ENCODE assay signal across 2 cellular contexts in the genomic region with DNA sequence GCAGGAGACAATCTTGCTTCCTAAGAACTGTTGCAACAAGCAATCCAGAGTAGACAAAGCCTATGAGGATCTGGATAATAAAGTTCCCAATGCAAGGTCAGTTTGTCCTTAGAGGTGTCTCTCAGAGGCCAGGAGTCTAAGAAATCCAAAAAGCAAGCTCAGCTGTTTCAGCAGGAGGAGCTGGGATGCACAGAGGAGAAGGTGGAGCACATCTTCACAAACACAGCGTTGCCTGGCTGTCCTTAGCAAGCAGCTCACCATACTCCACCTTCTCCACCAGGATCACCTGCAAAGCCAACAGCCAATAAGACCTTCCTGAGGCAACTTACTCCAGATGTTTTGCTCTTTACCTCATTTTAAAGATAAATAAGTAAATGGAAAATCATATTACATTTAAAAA.
TF ChIP-seq lines count a peak whose summit lies in the region.

No MANE protein-coding gene starts in this region.

TF ChIP-seq in HCT116, 20 proteins besides CTCF, POLR2A, EP300 and RAD21:
- no peak for TF ChIP-seq SIN3A (IDR thresholded peaks at IDR 0.05; ENCODE audit: low read depth)
- TF ChIP-seq SP1 (IDR thresholded peaks at IDR 0.05; ENCODE audit: low read depth), result no peak
- no peak for TF ChIP-seq YY1 (IDR thresholded peaks at IDR 0.05; ENCODE audit: extremely low read depth, insufficient replicate concordance, low read depth, low read length)
- TF ChIP-seq SRF (IDR thresholded peaks at IDR 0.05; ENCODE audit: low read depth), result no peak
- TF ChIP-seq EZH2phosphoT487 (IDR thresholded peaks at IDR 0.05; ENCODE audit: borderline replicate concordance), result no peak
- TF ChIP-seq, protein P1, sequence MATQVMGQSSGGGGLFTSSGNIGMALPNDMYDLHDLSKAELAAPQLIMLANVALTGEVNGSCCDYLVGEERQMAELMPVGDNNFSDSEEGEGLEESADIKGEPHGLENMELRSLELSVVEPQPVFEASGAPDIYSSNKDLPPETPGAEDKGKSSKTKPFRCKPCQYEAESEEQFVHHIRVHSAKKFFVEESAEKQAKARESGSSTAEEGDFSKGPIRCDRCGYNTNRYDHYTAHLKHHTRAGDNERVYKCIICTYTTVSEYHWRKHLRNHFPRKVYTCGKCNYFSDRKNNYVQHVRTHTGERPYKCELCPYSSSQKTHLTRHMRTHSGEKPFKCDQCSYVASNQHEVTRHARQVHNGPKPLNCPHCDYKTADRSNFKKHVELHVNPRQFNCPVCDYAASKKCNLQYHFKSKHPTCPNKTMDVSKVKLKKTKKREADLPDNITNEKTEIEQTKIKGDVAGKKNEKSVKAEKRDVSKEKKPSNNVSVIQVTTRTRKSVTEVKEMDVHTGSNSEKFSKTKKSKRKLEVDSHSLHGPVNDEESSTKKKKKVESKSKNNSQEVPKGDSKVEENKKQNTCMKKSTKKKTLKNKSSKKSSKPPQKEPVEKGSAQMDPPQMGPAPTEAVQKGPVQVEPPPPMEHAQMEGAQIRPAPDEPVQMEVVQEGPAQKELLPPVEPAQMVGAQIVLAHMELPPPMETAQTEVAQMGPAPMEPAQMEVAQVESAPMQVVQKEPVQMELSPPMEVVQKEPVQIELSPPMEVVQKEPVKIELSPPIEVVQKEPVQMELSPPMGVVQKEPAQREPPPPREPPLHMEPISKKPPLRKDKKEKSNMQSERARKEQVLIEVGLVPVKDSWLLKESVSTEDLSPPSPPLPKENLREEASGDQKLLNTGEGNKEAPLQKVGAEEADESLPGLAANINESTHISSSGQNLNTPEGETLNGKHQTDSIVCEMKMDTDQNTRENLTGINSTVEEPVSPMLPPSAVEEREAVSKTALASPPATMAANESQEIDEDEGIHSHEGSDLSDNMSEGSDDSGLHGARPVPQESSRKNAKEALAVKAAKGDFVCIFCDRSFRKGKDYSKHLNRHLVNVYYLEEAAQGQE (IDR thresholded peaks at IDR 0.05; ENCODE audit: low read depth), result no peak
- TF ChIP-seq CBX3 (IDR thresholded peaks at IDR 0.05; ENCODE audit: low read depth), result no peak
- TF ChIP-seq, protein P2, sequence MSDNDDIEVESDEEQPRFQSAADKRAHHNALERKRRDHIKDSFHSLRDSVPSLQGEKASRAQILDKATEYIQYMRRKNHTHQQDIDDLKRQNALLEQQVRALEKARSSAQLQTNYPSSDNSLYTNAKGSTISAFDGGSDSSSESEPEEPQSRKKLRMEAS (IDR thresholded peaks at IDR 0.05), result no peak
- no peak for TF ChIP-seq JUND (IDR thresholded peaks at IDR 0.05)
- no peak for TF ChIP-seq FOSL1 (IDR thresholded peaks at IDR 0.05; ENCODE audit: low read depth)
- no peak for TF ChIP-seq ELF1 (IDR thresholded peaks at IDR 0.05; ENCODE audit: borderline replicate concordance, low read depth)
- TF ChIP-seq EGR1 (IDR thresholded peaks at IDR 0.05; ENCODE audit: low read depth), result no peak

TF ChIP-seq in GM23338, 12 proteins besides CTCF, POLR2A, EP300 and RAD21:
- TF ChIP-seq, protein P1 (IDR thresholded peaks at IDR 0.05; ENCODE audit: unreplicated experiment), result no peak
- TF ChIP-seq EZH2phosphoT487 (IDR thresholded peaks at IDR 0.05; ENCODE audit: unreplicated experiment) (no peak), ZNF331 (CRISPR knock-in tag; IDR thresholded peaks at IDR 0.05; ENCODE audit: low read depth) (no peak), EZH2 (IDR thresholded peaks at IDR 0.05; ENCODE audit: low read depth, unreplicated experiment) (no peak), STAT1 (IDR thresholded peaks at IDR 0.05; ENCODE audit: unreplicated experiment) (no peak), CREB1 (CRISPR knock-in tag; IDR thresholded peaks at IDR 0.05; ENCODE audit: low read depth) (no peak), NANOG (IDR thresholded peaks at IDR 0.05; ENCODE audit: borderline replicate concordance) (no peak), POLR2AphosphoS5 (IDR thresholded peaks at IDR 0.05; ENCODE audit: low read depth) (no peak), ZNF114 (CRISPR knock-in tag; IDR thresholded peaks at IDR 0.05) (no peak), JUNB (IDR thresholded peaks at IDR 0.05; ENCODE audit: unreplicated experiment) (no peak)
- TF ChIP-seq, protein P3, sequence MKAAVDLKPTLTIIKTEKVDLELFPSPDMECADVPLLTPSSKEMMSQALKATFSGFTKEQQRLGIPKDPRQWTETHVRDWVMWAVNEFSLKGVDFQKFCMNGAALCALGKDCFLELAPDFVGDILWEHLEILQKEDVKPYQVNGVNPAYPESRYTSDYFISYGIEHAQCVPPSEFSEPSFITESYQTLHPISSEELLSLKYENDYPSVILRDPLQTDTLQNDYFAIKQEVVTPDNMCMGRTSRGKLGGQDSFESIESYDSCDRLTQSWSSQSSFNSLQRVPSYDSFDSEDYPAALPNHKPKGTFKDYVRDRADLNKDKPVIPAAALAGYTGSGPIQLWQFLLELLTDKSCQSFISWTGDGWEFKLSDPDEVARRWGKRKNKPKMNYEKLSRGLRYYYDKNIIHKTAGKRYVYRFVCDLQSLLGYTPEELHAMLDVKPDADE (IDR thresholded peaks at IDR 0.05), result no peak
- TF ChIP-seq, protein P4, sequence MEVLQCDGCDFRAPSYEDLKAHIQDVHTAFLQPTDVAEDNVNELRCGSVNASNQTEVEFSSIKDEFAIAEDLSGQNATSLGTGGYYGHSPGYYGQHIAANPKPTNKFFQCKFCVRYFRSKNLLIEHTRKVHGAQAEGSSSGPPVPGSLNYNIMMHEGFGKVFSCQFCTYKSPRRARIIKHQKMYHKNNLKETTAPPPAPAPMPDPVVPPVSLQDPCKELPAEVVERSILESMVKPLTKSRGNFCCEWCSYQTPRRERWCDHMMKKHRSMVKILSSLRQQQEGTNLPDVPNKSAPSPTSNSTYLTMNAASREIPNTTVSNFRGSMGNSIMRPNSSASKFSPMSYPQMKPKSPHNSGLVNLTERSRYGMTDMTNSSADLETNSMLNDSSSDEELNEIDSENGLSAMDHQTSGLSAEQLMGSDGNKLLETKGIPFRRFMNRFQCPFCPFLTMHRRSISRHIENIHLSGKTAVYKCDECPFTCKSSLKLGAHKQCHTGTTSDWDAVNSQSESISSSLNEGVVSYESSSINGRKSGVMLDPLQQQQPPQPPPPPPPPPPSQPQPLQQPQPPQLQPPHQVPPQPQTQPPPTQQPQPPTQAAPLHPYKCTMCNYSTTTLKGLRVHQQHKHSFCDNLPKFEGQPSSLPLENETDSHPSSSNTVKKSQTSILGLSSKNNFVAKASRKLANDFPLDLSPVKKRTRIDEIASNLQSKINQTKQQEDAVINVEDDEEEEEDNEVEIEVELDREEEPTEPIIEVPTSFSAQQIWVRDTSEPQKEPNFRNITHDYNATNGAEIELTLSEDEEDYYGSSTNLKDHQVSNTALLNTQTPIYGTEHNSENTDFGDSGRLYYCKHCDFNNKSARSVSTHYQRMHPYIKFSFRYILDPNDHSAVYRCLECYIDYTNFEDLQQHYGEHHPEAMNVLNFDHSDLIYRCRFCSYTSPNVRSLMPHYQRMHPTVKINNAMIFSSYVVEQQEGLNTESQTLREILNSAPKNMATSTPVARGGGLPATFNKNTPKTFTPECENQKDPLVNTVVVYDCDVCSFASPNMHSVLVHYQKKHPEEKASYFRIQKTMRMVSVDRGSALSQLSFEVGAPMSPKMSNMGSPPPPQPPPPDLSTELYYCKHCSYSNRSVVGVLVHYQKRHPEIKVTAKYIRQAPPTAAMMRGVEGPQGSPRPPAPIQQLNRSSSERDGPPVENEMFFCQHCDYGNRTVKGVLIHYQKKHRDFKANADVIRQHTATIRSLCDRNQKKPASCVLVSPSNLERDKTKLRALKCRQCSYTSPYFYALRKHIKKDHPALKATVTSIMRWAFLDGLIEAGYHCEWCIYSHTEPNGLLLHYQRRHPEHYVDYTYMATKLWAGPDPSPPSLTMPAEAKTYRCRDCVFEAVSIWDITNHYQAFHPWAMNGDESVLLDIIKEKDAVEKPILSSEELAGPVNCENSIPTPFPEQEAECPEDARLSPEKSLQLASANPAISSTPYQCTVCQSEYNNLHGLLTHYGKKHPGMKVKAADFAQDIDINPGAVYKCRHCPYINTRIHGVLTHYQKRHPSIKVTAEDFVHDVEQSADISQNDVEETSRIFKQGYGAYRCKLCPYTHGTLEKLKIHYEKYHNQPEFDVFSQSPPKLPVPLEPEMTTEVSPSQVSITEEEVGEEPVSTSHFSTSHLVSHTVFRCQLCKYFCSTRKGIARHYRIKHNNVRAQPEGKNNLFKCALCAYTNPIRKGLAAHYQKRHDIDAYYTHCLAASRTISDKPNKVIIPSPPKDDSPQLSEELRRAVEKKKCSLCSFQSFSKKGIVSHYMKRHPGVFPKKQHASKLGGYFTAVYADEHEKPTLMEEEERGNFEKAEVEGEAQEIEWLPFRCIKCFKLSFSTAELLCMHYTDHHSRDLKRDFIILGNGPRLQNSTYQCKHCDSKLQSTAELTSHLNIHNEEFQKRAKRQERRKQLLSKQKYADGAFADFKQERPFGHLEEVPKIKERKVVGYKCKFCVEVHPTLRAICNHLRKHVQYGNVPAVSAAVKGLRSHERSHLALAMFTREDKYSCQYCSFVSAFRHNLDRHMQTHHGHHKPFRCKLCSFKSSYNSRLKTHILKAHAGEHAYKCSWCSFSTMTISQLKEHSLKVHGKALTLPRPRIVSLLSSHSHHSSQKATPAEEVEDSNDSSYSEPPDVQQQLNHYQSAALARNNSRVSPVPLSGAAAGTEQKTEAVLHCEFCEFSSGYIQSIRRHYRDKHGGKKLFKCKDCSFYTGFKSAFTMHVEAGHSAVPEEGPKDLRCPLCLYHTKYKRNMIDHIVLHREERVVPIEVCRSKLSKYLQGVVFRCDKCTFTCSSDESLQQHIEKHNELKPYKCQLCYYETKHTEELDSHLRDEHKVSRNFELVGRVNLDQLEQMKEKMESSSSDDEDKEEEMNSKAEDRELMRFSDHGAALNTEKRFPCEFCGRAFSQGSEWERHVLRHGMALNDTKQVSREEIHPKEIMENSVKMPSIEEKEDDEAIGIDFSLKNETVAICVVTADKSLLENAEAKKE (CRISPR knock-in tag; IDR thresholded peaks at IDR 0.05), result no peak
